In genomic region chr3:179323197-179323901, GRCh38 we compare ENCODE assay signal across 1 cellular context.
TF ChIP-seq lines count a peak whose summit lies in the region.

No MANE protein-coding gene starts in this region.

TF ChIP-seq in HEK293, 187 proteins besides CTCF, POLR2A, EP300 and RAD21 (continued from another document):
- TF ChIP-seq, protein P1, sequence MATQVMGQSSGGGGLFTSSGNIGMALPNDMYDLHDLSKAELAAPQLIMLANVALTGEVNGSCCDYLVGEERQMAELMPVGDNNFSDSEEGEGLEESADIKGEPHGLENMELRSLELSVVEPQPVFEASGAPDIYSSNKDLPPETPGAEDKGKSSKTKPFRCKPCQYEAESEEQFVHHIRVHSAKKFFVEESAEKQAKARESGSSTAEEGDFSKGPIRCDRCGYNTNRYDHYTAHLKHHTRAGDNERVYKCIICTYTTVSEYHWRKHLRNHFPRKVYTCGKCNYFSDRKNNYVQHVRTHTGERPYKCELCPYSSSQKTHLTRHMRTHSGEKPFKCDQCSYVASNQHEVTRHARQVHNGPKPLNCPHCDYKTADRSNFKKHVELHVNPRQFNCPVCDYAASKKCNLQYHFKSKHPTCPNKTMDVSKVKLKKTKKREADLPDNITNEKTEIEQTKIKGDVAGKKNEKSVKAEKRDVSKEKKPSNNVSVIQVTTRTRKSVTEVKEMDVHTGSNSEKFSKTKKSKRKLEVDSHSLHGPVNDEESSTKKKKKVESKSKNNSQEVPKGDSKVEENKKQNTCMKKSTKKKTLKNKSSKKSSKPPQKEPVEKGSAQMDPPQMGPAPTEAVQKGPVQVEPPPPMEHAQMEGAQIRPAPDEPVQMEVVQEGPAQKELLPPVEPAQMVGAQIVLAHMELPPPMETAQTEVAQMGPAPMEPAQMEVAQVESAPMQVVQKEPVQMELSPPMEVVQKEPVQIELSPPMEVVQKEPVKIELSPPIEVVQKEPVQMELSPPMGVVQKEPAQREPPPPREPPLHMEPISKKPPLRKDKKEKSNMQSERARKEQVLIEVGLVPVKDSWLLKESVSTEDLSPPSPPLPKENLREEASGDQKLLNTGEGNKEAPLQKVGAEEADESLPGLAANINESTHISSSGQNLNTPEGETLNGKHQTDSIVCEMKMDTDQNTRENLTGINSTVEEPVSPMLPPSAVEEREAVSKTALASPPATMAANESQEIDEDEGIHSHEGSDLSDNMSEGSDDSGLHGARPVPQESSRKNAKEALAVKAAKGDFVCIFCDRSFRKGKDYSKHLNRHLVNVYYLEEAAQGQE (tag by site-specific recombination; IDR thresholded peaks at IDR 0.05): 0 out of 2 replicates have a peak, but pooled peaks have one; percentile 16
- TF ChIP-seq ZSCAN23 (tag by site-specific recombination; IDR thresholded peaks at IDR 0.05) (no peak), WT1 (tag by site-specific recombination; IDR thresholded peaks at IDR 0.05) (no peak), KLF8 (tag by site-specific recombination; IDR thresholded peaks at IDR 0.05) (no peak), ZNF692 (tag by site-specific recombination; IDR thresholded peaks at IDR 0.05) (peak; percentile 42; the same call in 1 of the 2 replicates), ZNF16 (tag by site-specific recombination; IDR thresholded peaks at IDR 0.05; ENCODE audit: low read depth) (no peak), ZNF777 (tag by site-specific recombination; IDR thresholded peaks at IDR 0.05; ENCODE audit: borderline replicate concordance) (0 out of 2 replicates have a peak, but pooled peaks have one; percentile 24), MZF1 (tag by site-specific recombination; IDR thresholded peaks at IDR 0.05; ENCODE audit: borderline replicate concordance) (no peak), OSR2 (tag by site-specific recombination; IDR thresholded peaks at IDR 0.05) (no peak), ZFP3 (tag by site-specific recombination; IDR thresholded peaks at IDR 0.05; ENCODE audit: low read depth) (no peak), SETDB1 (IDR thresholded peaks at IDR 0.05; ENCODE audit: insufficient read length, low read length) (no peak), ZNF623 (tag by site-specific recombination; IDR thresholded peaks at IDR 0.05) (no peak), SP7 (tag by site-specific recombination; IDR thresholded peaks at IDR 0.05) (peak; percentile 56; the same call in 1 of the 2 replicates), YY2 (tag by site-specific recombination; IDR thresholded peaks at IDR 0.05) (no peak), ZNF76 (tag by site-specific recombination; IDR thresholded peaks at IDR 0.05; ENCODE audit: borderline replicate concordance, low read depth) (no peak), BCL11B (tag by site-specific recombination; IDR thresholded peaks at IDR 0.05; ENCODE audit: low read depth) (0 out of 2 replicates have a peak, but pooled peaks have one; percentile 26), ZFP69B (tag by site-specific recombination; IDR thresholded peaks at IDR 0.05) (no peak), YY1 (tag by site-specific recombination; IDR thresholded peaks at IDR 0.05) (0 out of 2 replicates have a peak, but pooled peaks have one; percentile 13), ZXDB (tag by site-specific recombination; IDR thresholded peaks at IDR 0.05) (peak; percentile 59)
- TF ChIP-seq, protein P2, sequence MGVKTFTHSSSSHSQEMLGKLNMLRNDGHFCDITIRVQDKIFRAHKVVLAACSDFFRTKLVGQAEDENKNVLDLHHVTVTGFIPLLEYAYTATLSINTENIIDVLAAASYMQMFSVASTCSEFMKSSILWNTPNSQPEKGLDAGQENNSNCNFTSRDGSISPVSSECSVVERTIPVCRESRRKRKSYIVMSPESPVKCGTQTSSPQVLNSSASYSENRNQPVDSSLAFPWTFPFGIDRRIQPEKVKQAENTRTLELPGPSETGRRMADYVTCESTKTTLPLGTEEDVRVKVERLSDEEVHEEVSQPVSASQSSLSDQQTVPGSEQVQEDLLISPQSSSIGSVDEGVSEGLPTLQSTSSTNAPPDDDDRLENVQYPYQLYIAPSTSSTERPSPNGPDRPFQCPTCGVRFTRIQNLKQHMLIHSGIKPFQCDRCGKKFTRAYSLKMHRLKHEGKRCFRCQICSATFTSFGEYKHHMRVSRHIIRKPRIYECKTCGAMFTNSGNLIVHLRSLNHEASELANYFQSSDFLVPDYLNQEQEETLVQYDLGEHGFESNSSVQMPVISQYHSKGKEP (tag by site-specific recombination; IDR thresholded peaks at IDR 0.05): no peak
- TF ChIP-seq, protein P3, sequence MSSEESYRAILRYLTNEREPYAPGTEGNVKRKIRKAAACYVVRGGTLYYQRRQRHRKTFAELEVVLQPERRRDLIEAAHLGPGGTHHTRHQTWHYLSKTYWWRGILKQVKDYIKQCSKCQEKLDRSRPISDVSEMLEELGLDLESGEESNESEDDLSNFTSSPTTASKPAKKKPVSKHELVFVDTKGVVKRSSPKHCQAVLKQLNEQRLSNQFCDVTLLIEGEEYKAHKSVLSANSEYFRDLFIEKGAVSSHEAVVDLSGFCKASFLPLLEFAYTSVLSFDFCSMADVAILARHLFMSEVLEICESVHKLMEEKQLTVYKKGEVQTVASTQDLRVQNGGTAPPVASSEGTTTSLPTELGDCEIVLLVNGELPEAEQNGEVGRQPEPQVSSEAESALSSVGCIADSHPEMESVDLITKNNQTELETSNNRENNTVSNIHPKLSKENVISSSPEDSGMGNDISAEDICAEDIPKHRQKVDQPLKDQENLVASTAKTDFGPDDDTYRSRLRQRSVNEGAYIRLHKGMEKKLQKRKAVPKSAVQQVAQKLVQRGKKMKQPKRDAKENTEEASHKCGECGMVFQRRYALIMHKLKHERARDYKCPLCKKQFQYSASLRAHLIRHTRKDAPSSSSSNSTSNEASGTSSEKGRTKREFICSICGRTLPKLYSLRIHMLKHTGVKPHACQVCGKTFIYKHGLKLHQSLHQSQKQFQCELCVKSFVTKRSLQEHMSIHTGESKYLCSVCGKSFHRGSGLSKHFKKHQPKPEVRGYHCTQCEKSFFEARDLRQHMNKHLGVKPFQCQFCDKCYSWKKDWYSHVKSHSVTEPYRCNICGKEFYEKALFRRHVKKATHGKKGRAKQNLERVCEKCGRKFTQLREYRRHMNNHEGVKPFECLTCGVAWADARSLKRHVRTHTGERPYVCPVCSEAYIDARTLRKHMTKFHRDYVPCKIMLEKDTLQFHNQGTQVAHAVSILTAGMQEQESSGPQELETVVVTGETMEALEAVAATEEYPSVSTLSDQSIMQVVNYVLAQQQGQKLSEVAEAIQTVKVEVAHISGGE (tag by site-specific recombination; conservative IDR thresholded peaks at IDR 0.05; ENCODE audit: low read depth): peak; percentile 25
